In the genomic region with DNA sequence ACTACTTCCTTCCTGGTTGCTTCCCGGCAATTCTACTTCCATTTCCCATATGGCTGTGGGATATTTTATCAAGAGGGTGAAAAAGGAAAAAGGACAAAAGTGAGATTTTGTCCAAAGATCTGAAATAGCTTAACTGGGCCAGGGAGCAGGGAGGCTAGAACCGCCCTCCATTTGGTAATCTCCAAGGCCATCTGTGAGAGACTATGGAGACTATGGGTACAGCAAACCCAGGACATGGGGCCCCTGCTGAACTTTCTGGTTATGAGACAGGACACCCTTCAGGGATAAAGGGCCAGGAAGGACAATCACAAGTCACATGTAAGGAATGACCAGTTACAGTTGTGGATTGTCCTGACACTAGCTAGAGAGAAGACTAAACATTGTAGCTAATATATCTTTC, we compare ENCODE assay signal across 28 cellular contexts.
"Had no signal": no experiment of that assay in that cellular context is flagged by ENCODE, and none has a peak within 500 bp of the region (broad histone marks: within the 10 kb centered on the region; RNA-seq: fewer than 3 reads in every experiment).

No MANE protein-coding gene starts in this region.

- H3K27me3 Mint-ChIP-seq: activated CD4-positive, alpha-beta T cell treated with anti-CD3 and anti-CD28 coated beads, Interleukin-2, amount 10 ng/mL, durations not matched to agents 7 days and 5 days; activated CD8-positive, alpha-beta memory T cell treated with anti-CD3 and anti-CD28 coated beads, Interleukin-2, amount 10 ng/mL, durations not matched to agents 7 days and 5 days; activated CD8-positive, alpha-beta T cell treated with anti-CD3 and anti-CD28 coated beads for 36 hours; activated naive CD8-positive, alpha-beta T cell; dendritic cell treated with granulocyte-macrophage colony-stimulating factor and Interleukin-4, amounts not matched to agents 40 ng/mL and 50 ng/mL, for 4 days; naive B cell had no signal

- H3K4me3 ChIP-seq: adrenal gland, ascending aorta, lung, sigmoid colon, smooth muscle cell, upper lobe of left lung had no signal

- DNase-seq: activated CD4-positive, alpha-beta T cell treated with anti-CD3 and anti-CD28 coated beads, Interleukin-2, amount 10 ng/mL, durations not matched to agents 7 days and 5 days; activated CD8-positive, alpha-beta memory T cell treated with anti-CD3 and anti-CD28 coated beads, Interleukin-2, amount 10 ng/mL, durations not matched to agents 7 days and 5 days; activated CD8-positive, alpha-beta T cell treated with anti-CD3 and anti-CD28 coated beads for 36 hours; activated gamma-delta T cell treated with Interleukin-2 at 50 U/mL for 16 hours; activated T-cell treated with anti-CD3 and anti-CD28 coated beads for 4 hours; adrenal gland; brain microvascular endothelial cell; caudate nucleus; effector CD4-positive, alpha-beta T cell; foreskin keratinocyte; naive B cell; occipital lobe; posterior cingulate gyrus; sigmoid colon; stimulated activated CD4-positive, alpha-beta T cell treated with anti-CD3 and anti-CD28 coated beads, Interleukin-2, amount 100 ng/mL, for 48 hours; stimulated activated CD8-positive, alpha-beta memory T cell treated with anti-CD3 and anti-CD28 coated beads, Interleukin-4, amount 100 ng/mL, for 48 hours; stimulated activated naive CD4-positive, alpha-beta T cell treated with Interleukin-2 at 50 U/mL for 16 hours; T1000; upper lobe of left lung had no signal

- H3K4me3 Mint-ChIP-seq: activated CD4-positive, alpha-beta T cell treated with anti-CD3 and anti-CD28 coated beads, Interleukin-2, amount 10 ng/mL, durations not matched to agents 7 days and 5 days; activated CD8-positive, alpha-beta memory T cell treated with anti-CD3 and anti-CD28 coated beads, Interleukin-2, amount 10 ng/mL, durations not matched to agents 7 days and 5 days; activated CD8-positive, alpha-beta T cell treated with anti-CD3 and anti-CD28 coated beads for 36 hours; activated naive CD8-positive, alpha-beta T cell; dendritic cell treated with granulocyte-macrophage colony-stimulating factor and Interleukin-4, amounts not matched to agents 40 ng/mL and 50 ng/mL, for 4 days; neural crest cell; T-helper 1 cell treated with Interleukin-12 subunit alpha and Interleukin-12 subunit beta and Interleukin-4 antibody, amounts not matched to agents 30 μg/mL and 1 μg/mL, for 36 hours had no signal

- H3K27me3 ChIP-seq: adrenal gland, ascending aorta, brain microvascular endothelial cell, foreskin keratinocyte, sigmoid colon, upper lobe of left lung had no signal

- H3K4me1 Mint-ChIP-seq: neural crest cell had no signal

- ATAC-seq: activated CD4-positive, CD25-positive, alpha-beta regulatory T cell treated with anti-CD3 and anti-CD28 coated beads, Interleukin-2, amount 50 U/mL, for 24 hours; activated CD8-positive, alpha-beta memory T cell treated with anti-CD3 and anti-CD28 coated beads, Interleukin-2, amount 10 ng/mL, durations not matched to agents 7 days and 5 days; activated CD8-positive, alpha-beta T cell treated with anti-CD3 and anti-CD28 coated beads for 36 hours; foreskin keratinocyte; left lobe of liver had no signal

- H3K27ac Mint-ChIP-seq: activated CD8-positive, alpha-beta memory T cell treated with anti-CD3 and anti-CD28 coated beads, Interleukin-2, amount 10 ng/mL, durations not matched to agents 7 days and 5 days; activated CD8-positive, alpha-beta T cell treated with anti-CD3 and anti-CD28 coated beads for 36 hours; dendritic cell treated with granulocyte-macrophage colony-stimulating factor and Interleukin-4, amounts not matched to agents 40 ng/mL and 50 ng/mL, for 4 days; T-helper 1 cell treated with Interleukin-12 subunit alpha and Interleukin-12 subunit beta and Interleukin-4 antibody, amounts not matched to agents 30 μg/mL and 1 μg/mL, for 36 hours had no signal

- H3K27ac ChIP-seq: ascending aorta, brain microvascular endothelial cell, foreskin keratinocyte, sigmoid colon, upper lobe of left lung had no signal

- H3K4me1 ChIP-seq: adrenal gland, ascending aorta, foreskin keratinocyte, sigmoid colon had no signal
